ENCODE assay signal across 1 cellular context in genomic region chr17:79789943-79790804, GRCh38.
TF ChIP-seq lines count a peak whose summit lies in the region.

No MANE protein-coding gene starts in this region.

TF ChIP-seq in HepG2, 621 proteins besides CTCF, POLR2A, EP300 and RAD21 (continued from another document and continues in another):
- TF ChIP-seq SIN3A (IDR thresholded peaks at IDR 0.05; ENCODE audit: borderline replicate concordance, low read depth, low read length) (0 out of 2 replicates have a peak, but pooled peaks have one; percentile 24), ZNF629 (CRISPR knock-in tag; conservative IDR thresholded peaks at IDR 0.05) (no peak), SMAD9 (CRISPR knock-in tag; IDR thresholded peaks at IDR 0.05) (no peak), YEATS2 (CRISPR knock-in tag; IDR thresholded peaks at IDR 0.05; ENCODE audit: borderline replicate concordance) (no peak), ETS1 (CRISPR knock-in tag; IDR thresholded peaks at IDR 0.05) (no peak), NFE2L2 (IDR thresholded peaks at IDR 0.05; ENCODE audit: low read length) (no peak), THYN1 (CRISPR knock-in tag; IDR thresholded peaks at IDR 0.05; ENCODE audit: borderline replicate concordance, low read depth) (no peak), ZNF337 (CRISPR knock-in tag; IDR thresholded peaks at IDR 0.05; ENCODE audit: borderline replicate concordance, low read depth) (no peak), ZNF644 (CRISPR knock-in tag; IDR thresholded peaks at IDR 0.05; ENCODE audit: low read depth) (no peak), HMGXB3 (CRISPR knock-in tag; IDR thresholded peaks at IDR 0.05; ENCODE audit: borderline replicate concordance) (no peak), ZBTB7B (CRISPR knock-in tag; IDR thresholded peaks at IDR 0.05) (peak; percentile 91), ONECUT2 (CRISPR knock-in tag; IDR thresholded peaks at IDR 0.05) (no peak), MED8 (CRISPR knock-in tag; IDR thresholded peaks at IDR 0.05; ENCODE audit: insufficient replicate concordance) (no peak), ZFP36L1 (CRISPR knock-in tag; IDR thresholded peaks at IDR 0.05) (no peak), HNRNPL (IDR thresholded peaks at IDR 0.05; ENCODE audit: low read depth, low read length) (no peak), SUZ12 (IDR thresholded peaks at IDR 0.05; ENCODE audit: low read depth, low read length) (no peak), NRL (CRISPR knock-in tag; IDR thresholded peaks at IDR 0.05; ENCODE audit: borderline replicate concordance) (0 out of 2 replicates have a peak, but pooled peaks have one; percentile 13), AGO2 (optimal IDR thresholded peaks at IDR 0.05; ENCODE audit: low read depth, low read length) (no peak), CEBPB (IDR thresholded peaks at IDR 0.05; ENCODE audit: borderline replicate concordance, low read depth, low read length) (no peak), FOXK2 (IDR thresholded peaks at IDR 0.05) (no peak), ZNF792 (CRISPR knock-in tag; IDR thresholded peaks at IDR 0.05) (no peak), ZBTB40 (IDR thresholded peaks at IDR 0.05) (no peak), ZBTB40 (CRISPR knock-in tag; IDR thresholded peaks at IDR 0.05) (no peak), MBNL3 (CRISPR knock-in tag; conservative IDR thresholded peaks at IDR 0.05) (no peak), ZNF430 (CRISPR knock-in tag; IDR thresholded peaks at IDR 0.05) (no peak), SNAI1 (CRISPR knock-in tag; IDR thresholded peaks at IDR 0.05; ENCODE audit: borderline replicate concordance) (0 out of 2 replicates have a peak, but pooled peaks have one; percentile 30), HNF1B (CRISPR knock-in tag; IDR thresholded peaks at IDR 0.05) (no peak), ZNF224 (CRISPR knock-in tag; IDR thresholded peaks at IDR 0.05) (no peak), GTF3A (CRISPR knock-in tag; conservative IDR thresholded peaks at IDR 0.05) (no peak), MEF2D (CRISPR knock-in tag; IDR thresholded peaks at IDR 0.05) (no peak), NR3C1 (CRISPR knock-in tag; IDR thresholded peaks at IDR 0.05) (no peak)
- TF ChIP-seq, protein P1, sequence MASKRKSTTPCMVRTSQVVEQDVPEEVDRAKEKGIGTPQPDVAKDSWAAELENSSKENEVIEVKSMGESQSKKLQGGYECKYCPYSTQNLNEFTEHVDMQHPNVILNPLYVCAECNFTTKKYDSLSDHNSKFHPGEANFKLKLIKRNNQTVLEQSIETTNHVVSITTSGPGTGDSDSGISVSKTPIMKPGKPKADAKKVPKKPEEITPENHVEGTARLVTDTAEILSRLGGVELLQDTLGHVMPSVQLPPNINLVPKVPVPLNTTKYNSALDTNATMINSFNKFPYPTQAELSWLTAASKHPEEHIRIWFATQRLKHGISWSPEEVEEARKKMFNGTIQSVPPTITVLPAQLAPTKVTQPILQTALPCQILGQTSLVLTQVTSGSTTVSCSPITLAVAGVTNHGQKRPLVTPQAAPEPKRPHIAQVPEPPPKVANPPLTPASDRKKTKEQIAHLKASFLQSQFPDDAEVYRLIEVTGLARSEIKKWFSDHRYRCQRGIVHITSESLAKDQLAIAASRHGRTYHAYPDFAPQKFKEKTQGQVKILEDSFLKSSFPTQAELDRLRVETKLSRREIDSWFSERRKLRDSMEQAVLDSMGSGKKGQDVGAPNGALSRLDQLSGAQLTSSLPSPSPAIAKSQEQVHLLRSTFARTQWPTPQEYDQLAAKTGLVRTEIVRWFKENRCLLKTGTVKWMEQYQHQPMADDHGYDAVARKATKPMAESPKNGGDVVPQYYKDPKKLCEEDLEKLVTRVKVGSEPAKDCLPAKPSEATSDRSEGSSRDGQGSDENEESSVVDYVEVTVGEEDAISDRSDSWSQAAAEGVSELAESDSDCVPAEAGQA (IDR thresholded peaks at IDR 0.05; ENCODE audit: low read depth), result no peak; the same call in 1 of the 2 replicates
- TF ChIP-seq, protein P1 (CRISPR knock-in tag; IDR thresholded peaks at IDR 0.05; ENCODE audit: borderline replicate concordance), result no peak
- TF ChIP-seq, protein P2, sequence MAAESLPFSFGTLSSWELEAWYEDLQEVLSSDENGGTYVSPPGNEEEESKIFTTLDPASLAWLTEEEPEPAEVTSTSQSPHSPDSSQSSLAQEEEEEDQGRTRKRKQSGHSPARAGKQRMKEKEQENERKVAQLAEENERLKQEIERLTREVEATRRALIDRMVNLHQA (CRISPR knock-in tag; IDR thresholded peaks at IDR 0.05), result no peak
- TF ChIP-seq, protein P3, sequence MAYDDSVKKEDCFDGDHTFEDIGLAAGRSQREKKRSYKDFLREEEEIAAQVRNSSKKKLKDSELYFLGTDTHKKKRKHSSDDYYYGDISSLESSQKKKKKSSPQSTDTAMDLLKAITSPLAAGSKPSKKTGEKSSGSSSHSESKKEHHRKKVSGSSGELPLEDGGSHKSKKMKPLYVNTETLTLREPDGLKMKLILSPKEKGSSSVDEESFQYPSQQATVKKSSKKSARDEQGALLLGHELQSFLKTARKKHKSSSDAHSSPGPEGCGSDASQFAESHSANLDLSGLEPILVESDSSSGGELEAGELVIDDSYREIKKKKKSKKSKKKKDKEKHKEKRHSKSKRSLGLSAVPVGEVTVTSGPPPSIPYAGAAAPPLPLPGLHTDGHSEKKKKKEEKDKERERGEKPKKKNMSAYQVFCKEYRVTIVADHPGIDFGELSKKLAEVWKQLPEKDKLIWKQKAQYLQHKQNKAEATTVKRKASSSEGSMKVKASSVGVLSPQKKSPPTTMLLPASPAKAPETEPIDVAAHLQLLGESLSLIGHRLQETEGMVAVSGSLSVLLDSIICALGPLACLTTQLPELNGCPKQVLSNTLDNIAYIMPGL (CRISPR knock-in tag; IDR thresholded peaks at IDR 0.05; ENCODE audit: borderline replicate concordance in 1 of 2, low read depth in 1 of 2), result peak; percentile 30 to 77; a peak in 3 of 4 replicates
